In the genomic region with DNA sequence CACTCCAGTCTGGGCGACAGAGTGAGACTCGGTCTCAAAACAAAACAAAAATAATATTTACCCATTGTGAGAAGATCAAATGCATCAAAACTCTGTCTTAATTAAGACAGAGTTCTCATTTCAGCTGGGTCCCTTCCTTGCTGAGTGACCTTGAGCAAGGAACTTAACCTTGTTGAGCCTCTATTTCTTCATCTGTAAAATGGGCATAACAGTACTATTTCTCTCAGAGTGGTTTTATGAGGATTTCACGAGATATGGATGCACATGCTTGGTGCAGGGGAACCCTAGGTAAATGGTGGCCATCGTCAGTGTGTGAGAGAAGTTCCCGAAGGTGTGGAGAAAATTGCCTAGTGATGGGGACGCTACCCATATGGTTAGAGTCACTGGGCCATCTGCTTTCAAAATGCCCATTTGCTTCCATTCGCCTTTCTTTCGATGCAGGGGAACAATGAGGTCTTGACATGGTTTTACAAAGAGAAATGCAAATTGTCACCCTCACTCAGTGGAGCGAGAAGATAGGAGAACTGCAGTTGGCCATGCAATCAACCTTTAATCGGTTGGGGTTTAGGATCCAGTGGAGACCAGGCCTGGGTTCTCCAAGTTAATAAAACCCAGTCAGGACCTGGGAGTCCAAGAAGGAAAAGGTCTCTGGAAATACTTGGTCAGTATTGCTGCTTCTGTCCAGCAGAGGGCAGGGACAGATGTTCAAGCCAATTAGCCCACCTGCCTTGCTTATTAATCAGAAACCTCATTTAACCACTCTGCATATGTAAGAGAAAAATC, we compare ENCODE assay signal across 8 cellular contexts. TPM values are rescaled to one million over a fixed set of nuclear protein-coding genes. Genes with fewer than 3 reads are reported as not detected.
DNase-seq lines count a peak whose midpoint lies in the region; ATAC-seq, FAIRE-seq and TF ChIP-seq lines count a peak whose summit lies in the region.

No MANE protein-coding gene starts in this region.

- no peak overlapping the region for H3K27ac ChIP-seq in A549
- no peak overlapping the region for H3K27ac ChIP-seq in HCT116 (ENCODE audit: low read depth, low read length)
- no peak overlapping the region for H3K27ac ChIP-seq in keratinocyte (ENCODE audit: control insufficient read depth, insufficient read depth, low read length)

- TF ChIP-seq POLR2A in A549 (IDR thresholded peaks at IDR 0.05; ENCODE audit: low read length) (no peak), HCT116 (IDR thresholded peaks at IDR 0.05; ENCODE audit: borderline replicate concordance, extremely low read depth, insufficient read depth, insufficient read length) (no peak)

- H2AFZ ChIP-seq in HCT116 (ENCODE audit: low read depth, low read length, poor library complexity, severe bottlenecking) (no peak overlapping the region), keratinocyte (ENCODE audit: control insufficient read depth, low read length) (no peak overlapping the region)

- 85% methylated on average over 10 of the region's 10 CpGs for WGBS in A549 (ENCODE audit: missing lambda C conversion rate)

- POLR2A ChIA-PET in A549 (lab: Yijun Ruan, JAX) = no interaction called here
- POLR2A ChIA-PET in HCT116 (lab: Charles Lee) = no interaction called here

- DNase-seq in A549 (ENCODE audit: low read depth in 1 of 2, low spot score in 1 of 2) (peak in 1 of 2 experiments; percentile 48), HCT116 (ENCODE audit: low read depth, low spot score) (peak; percentile 24), adipocyte (ENCODE audit: low read depth) (peak; percentile 34), keratinocyte (ENCODE audit: low read depth, low spot score) (no peak), GM19238 (ENCODE audit: insufficient read length, low spot score) (no peak), NCI-H1930 (lab: John Stamatoyannopoulos, UW) (no peak), middle frontal gyrus (ENCODE audit: extremely low spot score, low spot score) (no peak), GF-D8 (lab: John Stamatoyannopoulos, UW) (no peak)

- no peaks in the 10 kb centered on the region for H3K36me3 ChIP-seq in HCT116 (ENCODE audit: control insufficient read depth in 1 of 2, insufficient read depth in 2 of 2, low read length in 2 of 2)
- H3K36me3 ChIP-seq in adipocyte (ENCODE audit: control insufficient read depth, insufficient read depth, low read length, severe bottlenecking) = peaks cover 13% of the 10 kb centered on the region
- peaks cover 19 to 32% of the 10 kb centered on the region in 2 experiments for H3K36me3 ChIP-seq in keratinocyte (ENCODE audit: control insufficient read depth in 2 of 2, extremely low read depth in 1 of 2, insufficient read depth in 2 of 2, low read length in 2 of 2)

- H3K79me2 ChIP-seq in HCT116 (ENCODE audit: insufficient read depth, low read length) (no peaks in the 10 kb centered on the region), keratinocyte (ENCODE audit: control insufficient read depth, insufficient read depth, low read length) (peaks cover 49% of the 10 kb centered on the region)

- RAD21 ChIA-PET in HCT116 (lab: Charles Lee; ENCODE audit: low non-redundant PET in 1 of 2, low total read pairs in 2 of 2, uncharacterized antibody in 2 of 2, unreplicated experiment in 2 of 2) = no interaction called here

- intact Hi-C loops in HCT116 (cut with micrococcal nuclease) = no loop called here

- no peaks in the 10 kb centered on the region for H3K9me1 ChIP-seq in keratinocyte (ENCODE audit: control insufficient read depth, extremely low read depth, insufficient read depth, low read length)

- TF ChIP-seq CTCF in A549 (IDR thresholded peaks at IDR 0.05) = peak; percentile 57
- peak; percentile 44 to 74 (median 74); a peak in 5 of 6 replicates for TF ChIP-seq CTCF in HCT116 (IDR thresholded peaks at IDR 0.05 in 2 of 3, conservative IDR thresholded peaks at IDR 0.05 in 1 of 3; ENCODE audit: borderline replicate concordance in 1 of 3, insufficient read depth in 1 of 3, low read depth in 2 of 3, low read length in 2 of 3)
- peak; percentile 22 to 54 (median 50) for TF ChIP-seq CTCF in keratinocyte (optimal IDR thresholded peaks at IDR 0.05 in 1 of 3, IDR thresholded peaks at IDR 0.05 in 1 of 3, conservative IDR thresholded peaks at IDR 0.05 in 1 of 3; ENCODE audit: extremely low read depth in 1 of 3, insufficient read depth in 2 of 3, low read length in 3 of 3)

- CTCF ChIA-PET in A549 (lab: Yijun Ruan, JAX) (interaction anchor here (0.6 to 0.7 kb wide), 2 partner anchors 31 to 47 kb away, joined by 3 read pairs; no protein-coding TSS in a partner anchor), HCT116 (lab: Charles Lee) (no interaction called here)

- TF ChIP-seq EP300 in A549 (IDR thresholded peaks at IDR 0.05) = no peak

- dilution Hi-C loops in keratinocyte (cut with MboI; ENCODE audit: extremely low pct_ligation_motif_present, low sequenced_read_pairs) = no loop called here

- no peak for FAIRE-seq in A549 (lab: Jason Lieb, UNC)
- FAIRE-seq in keratinocyte (lab: Jason Lieb, UNC) = no peak

- H3K4me3 ChIP-seq in A549 = no peak overlapping the region
- H3K4me3 ChIP-seq in HCT116 (replicated peaks in 1 of 2; ENCODE audit: low read depth in 1 of 2, low read length in 2 of 2) = no peak overlapping the region
- H3K4me3 ChIP-seq in adipocyte (ENCODE audit: low read length) = no peak overlapping the region
- no peak overlapping the region for H3K4me3 ChIP-seq in keratinocyte (ENCODE audit: control insufficient read depth in 2 of 3, extremely low read depth in 1 of 3, insufficient read depth in 2 of 3, low read depth in 1 of 3, low read length in 3 of 3)

- H3K9ac ChIP-seq in HCT116 (ENCODE audit: low read length) = no peak overlapping the region
- no peak overlapping the region for H3K9ac ChIP-seq in adipocyte (ENCODE audit: low read length)
- no peak overlapping the region for H3K9ac ChIP-seq in keratinocyte (ENCODE audit: control insufficient read depth, extremely low read depth, insufficient read depth, low read length)

- H3K9me2 ChIP-seq in HCT116 (ENCODE audit: insufficient read depth) = no peaks in the 10 kb centered on the region

- H4K20me1 ChIP-seq in HCT116 (ENCODE audit: insufficient read depth) = no peaks in the 10 kb centered on the region
- H4K20me1 ChIP-seq in keratinocyte (ENCODE audit: control insufficient read depth, extremely low read depth, insufficient read depth, low read length) = no peaks in the 10 kb centered on the region

- peak; percentile 54 to 62 for TF ChIP-seq RAD21 in A549 (conservative IDR thresholded peaks at IDR 0.05 in 1 of 2, IDR thresholded peaks at IDR 0.05 in 1 of 2)
- peak; percentile 49 for TF ChIP-seq RAD21 in HCT116 (IDR thresholded peaks at IDR 0.05; ENCODE audit: low read depth)

- peaks cover under 1% of the 10 kb centered on the region for H3K4me1 ChIP-seq in A549
- H3K4me1 ChIP-seq in HCT116 (ENCODE audit: control insufficient read depth in 1 of 2, insufficient read depth in 2 of 2, low read length in 2 of 2) = no peaks in the 10 kb centered on the region
- H3K4me1 ChIP-seq in adipocyte (ENCODE audit: control insufficient read depth, insufficient read depth, low read length) = no peaks in the 10 kb centered on the region
- peaks cover 7% of the 10 kb centered on the region for H3K4me1 ChIP-seq in keratinocyte (ENCODE audit: control insufficient read depth, extremely low read depth, insufficient read depth, low read length)

- no peaks in the 10 kb centered on the region for H3K27me3 ChIP-seq in HCT116 (ENCODE audit: insufficient read depth, low read length)
- H3K27me3 ChIP-seq in adipocyte (replicated peaks; ENCODE audit: control insufficient read depth, insufficient read depth, low read length) = no peaks in the 10 kb centered on the region
- H3K27me3 ChIP-seq in keratinocyte (ENCODE audit: control insufficient read depth, extremely low read depth, insufficient read depth, low read length) = no peaks in the 10 kb centered on the region

- H3K4me2 ChIP-seq in A549 = no peak overlapping the region
- no peak overlapping the region for H3K4me2 ChIP-seq in HCT116 (ENCODE audit: low read length)
- H3K4me2 ChIP-seq in keratinocyte (ENCODE audit: control insufficient read depth, extremely low read depth, insufficient read depth, low read depth, low read length) = no peak overlapping the region

- BruUV-seq in HCT116 (replicated peaks; lab: Mats Ljungman, UMichigan) = no TSS peak

- H3K9me3 ChIP-seq in A549 = 0 out of 3 replicates have a peak, but pooled peaks cover 4% of the 10 kb centered on the region
- no peaks in the 10 kb centered on the region for H3K9me3 ChIP-seq in HCT116 (ENCODE audit: control insufficient read depth in 1 of 2, insufficient read depth in 1 of 2, low read depth in 1 of 2, low read length in 2 of 2)
- peaks cover 5% of the 10 kb centered on the region for H3K9me3 ChIP-seq in adipocyte (ENCODE audit: control insufficient read depth, low read length)
- no peaks in the 10 kb centered on the region for H3K9me3 ChIP-seq in keratinocyte (ENCODE audit: control insufficient read depth, low read depth, low read length)

- ATAC-seq in A549 (peak; percentile 54 to 80; a peak in 4 of 6 replicates), HCT116 (peak; percentile 70)

TF ChIP-seq in A549, 52 proteins besides CTCF, POLR2A, EP300 and RAD21:
- TF ChIP-seq, protein P1, sequence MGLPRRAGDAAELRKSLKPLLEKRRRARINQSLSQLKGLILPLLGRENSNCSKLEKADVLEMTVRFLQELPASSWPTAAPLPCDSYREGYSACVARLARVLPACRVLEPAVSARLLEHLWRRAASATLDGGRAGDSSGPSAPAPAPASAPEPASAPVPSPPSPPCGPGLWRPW (IDR thresholded peaks at IDR 0.05) = no peak
- peak; percentile 66 for TF ChIP-seq SMC3 (IDR thresholded peaks at IDR 0.05)

TF ChIP-seq in HCT116, 20 proteins besides CTCF, POLR2A, EP300 and RAD21:
- TF ChIP-seq JUND (IDR thresholded peaks at IDR 0.05) (no peak), TCF7L2 (IDR thresholded peaks at IDR 0.05; ENCODE audit: borderline replicate concordance, extremely low read depth, insufficient read depth, insufficient read length) (no peak)

RNA-seq across cellular contexts. Expression of a gene that starts 37.1 kb away (rescaled TPM):
- polyA plus RNA-seq in A549 (2011; rRNA removed) (1.4 and 1.7 TPM in 2 replicates), A549 (2017; fragmentation: RNase III; extraction: RNeasy Plus Mini Kit Qiagen cat#74134 plus additional on column Dnase treatment) (0.66 to 1.2 TPM (median 0.94 TPM) in 3 replicates), keratinocyte (69.9 to 74.2 TPM (median 70.7 TPM) in 3 replicates)
- 0.81 and 1.0 TPM in 2 replicates for polyA plus RNA-seq in A549 (2012; cell fraction: cytosol; rRNA removed)
- 1.3 and 2.1 TPM in 2 replicates for polyA plus RNA-seq in A549 (2012; cell fraction: nucleus; rRNA removed)
- 3.4 and 5.7 TPM in 2 replicates for polyA minus RNA-seq in A549 (2011; rRNA and poly(A)+ RNA removed)
- total RNA-seq in HCT116 (2021; ENCODE audit: unreplicated experiment) = 2.6 TPM
- polyA plus RNA-seq in HCT116 (2012) = 1.8 and 2.5 TPM in 2 replicates
- polyA plus RNA-seq in keratinocyte (2011; ENCODE audit: low read depth) = 18.8 TPM
- polyA plus RNA-seq in keratinocyte (2011; cell fraction: cytosol; rRNA removed) = 48.3 and 59.3 TPM in 2 replicates
- polyA plus RNA-seq in keratinocyte (2011; cell fraction: nucleus; rRNA removed) = 77.8 and 86.7 TPM in 2 replicates
- polyA plus RNA-seq in keratinocyte (2012; ENCODE audit: low replicate concordance) = 28.4 and 57.7 TPM in 2 replicates
- 22.9 to 83.6 TPM (median 76.1 TPM) in 3 replicates for polyA minus RNA-seq in keratinocyte
- 32.8 TPM for polyA minus RNA-seq in keratinocyte (2011; cell fraction: cytosol; rRNA and poly(A)+ RNA removed)
- 44.0 and 80.8 TPM in 2 replicates for polyA minus RNA-seq in keratinocyte (2011; cell fraction: nucleus; rRNA and poly(A)+ RNA removed)

Comparison
In these comparisons a context has a peak if more than half of its experiments do, and no peak if none do; other contexts are left out.
1. DNase-seq: peak in HCT116 (single experiment) and adipocyte (single experiment); none in keratinocyte (single experiment), GM19238 (single experiment), NCI-H1930 (0 of 2), middle frontal gyrus (single experiment) and GF-D8 (single experiment).
2. RNA of a gene that starts 37.1 kb away (polyA plus RNA-seq): 18.8 to 86.7 TPM in keratinocyte; 0.66 to 2.1 TPM in A549; every median in the first group is over 4 times any median in the second.
3. Peak in every context shown above with its lines, with median percentiles within 50 percentile points of each other: CTCF ChIP-seq.